23 cellular contexts compared by ENCODE assay signal in the genomic region with DNA sequence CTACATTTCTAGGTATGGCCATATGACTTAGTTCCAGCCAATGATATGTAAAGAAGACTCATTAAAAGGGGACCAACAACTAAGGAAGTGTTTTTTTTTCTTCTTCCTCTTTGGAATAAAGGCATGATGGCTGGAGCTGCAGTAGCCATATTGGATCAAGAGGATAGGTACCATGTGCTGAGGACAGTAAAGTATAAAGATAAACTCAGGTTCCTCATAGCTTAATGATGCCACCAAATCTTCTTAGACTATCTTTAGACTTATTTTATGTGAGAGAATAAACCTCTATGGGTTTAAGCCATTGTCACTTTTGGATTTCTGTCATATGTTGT.
DNase-seq lines count a peak whose midpoint lies in the region; ATAC-seq, FAIRE-seq and TF ChIP-seq lines count a peak whose summit lies in the region.
"Had no signal": no experiment of that assay in that cellular context is flagged by ENCODE, and none has a peak within 500 bp of the region (broad histone marks: within the 10 kb centered on the region; RNA-seq: fewer than 3 reads in every experiment).

No MANE protein-coding gene starts in this region.

- peaks cover 23% of the 10 kb centered on the region for H3K4me1 ChIP-seq in SJSA1 (replicated peaks)
- peaks cover 12% of the 10 kb centered on the region for H3K4me1 ChIP-seq in astrocyte (ENCODE audit: insufficient read depth, low read length)

- H2AFZ ChIP-seq in astrocyte (ENCODE audit: low read depth, low read length): no peak overlapping the region
- H2AFZ ChIP-seq: GM23338 had no signal

- H4K20me1 ChIP-seq in astrocyte (ENCODE audit: insufficient read depth, low read length): no peaks in the 10 kb centered on the region

- FAIRE-seq in astrocyte (lab: Jason Lieb, UNC): no peak
- FAIRE-seq: GM12891 had no signal

- H3K4me1 Mint-ChIP-seq in stimulated activated naive CD8-positive, alpha-beta T cell treated with anti-CD3 and anti-CD28 coated beads, Interleukin-15, Interleukin-2, amounts not matched to agents 100 ng/mL and 50 ng/mL, for 24 hours (ENCODE audit: low read depth): peaks cover 25% of the 10 kb centered on the region
- peaks cover 5% of the 10 kb centered on the region for H3K4me1 Mint-ChIP-seq in astrocyte (ENCODE audit: low read depth, unreplicated experiment)
- H3K4me1 Mint-ChIP-seq in activated naive CD4-positive, alpha-beta T cell treated with anti-CD3 and anti-CD28 coated beads, Interleukin-2, amount 10 ng/mL, durations not matched to agents 7 days and 5 days: peaks cover 12% of the 10 kb centered on the region
- H3K4me1 Mint-ChIP-seq: B cell, GM23338 had no signal

- no peaks in the 10 kb centered on the region for H3K36me3 Mint-ChIP-seq in stimulated activated naive CD8-positive, alpha-beta T cell treated with anti-CD3 and anti-CD28 coated beads, Interleukin-15, Interleukin-2, amounts not matched to agents 100 ng/mL and 50 ng/mL, for 24 hours (ENCODE audit: low read depth)
- no peaks in the 10 kb centered on the region for H3K36me3 Mint-ChIP-seq in astrocyte (ENCODE audit: low read depth, unreplicated experiment)
- peaks cover 4% of the 10 kb centered on the region for H3K36me3 Mint-ChIP-seq in activated naive CD4-positive, alpha-beta T cell treated with anti-CD3 and anti-CD28 coated beads, Interleukin-2, amount 10 ng/mL, durations not matched to agents 7 days and 5 days
- H3K36me3 Mint-ChIP-seq: CD14-positive monocyte had no signal

- no peak for TF ChIP-seq CTCF in astrocyte (IDR thresholded peaks at IDR 0.05; ENCODE audit: insufficient read depth, low read depth, low read length)

- H3K27me3 ChIP-seq in SJSA1 (replicated peaks): no peaks in the 10 kb centered on the region
- H3K27me3 ChIP-seq in astrocyte (ENCODE audit: insufficient read depth, low read length): no peaks in the 10 kb centered on the region

- no peak overlapping the region for H3K9ac ChIP-seq in astrocyte (ENCODE audit: low read length)
- H3K9ac ChIP-seq: KMS-11 had no signal

- no peak for ATAC-seq in stimulated activated naive CD8-positive, alpha-beta T cell treated with anti-CD3 and anti-CD28 coated beads, Interleukin-15, Interleukin-2, amounts not matched to agents 100 U/mL and 50 U/mL, for 24 hours
- ATAC-seq: GM23338 had no signal

- H3K27ac Mint-ChIP-seq in stimulated activated naive CD8-positive, alpha-beta T cell treated with anti-CD3 and anti-CD28 coated beads, Interleukin-15, Interleukin-2, amounts not matched to agents 100 ng/mL and 50 ng/mL, for 24 hours: peak overlapping the region; percentile 23
- no peak overlapping the region for H3K27ac Mint-ChIP-seq in astrocyte (ENCODE audit: unreplicated experiment)
- no peak overlapping the region for H3K27ac Mint-ChIP-seq in activated naive CD4-positive, alpha-beta T cell treated with anti-CD3 and anti-CD28 coated beads, Interleukin-2, amount 10 ng/mL, durations not matched to agents 7 days and 5 days
- H3K27ac Mint-ChIP-seq: B cell, CD14-positive monocyte, GM23338, H9 had no signal

- H3K36me3 ChIP-seq in SJSA1: no peaks in the 10 kb centered on the region
- no peaks in the 10 kb centered on the region for H3K36me3 ChIP-seq in astrocyte (ENCODE audit: insufficient read depth, low read length)

- CTCF ChIA-PET in activated naive CD4-positive, alpha-beta T cell treated with anti-CD3 and anti-CD28 coated beads, Interleukin-2, amount 10 ng/mL, durations not matched to agents 7 days and 5 days (lab: Charles Lee): interaction anchor here (1.2 to 5.0 kb wide), 8 partner anchors 11 to 725 kb away, joined by 3 to 32 read pairs (median 6); no protein-coding TSS in a partner anchor

- peak overlapping the region; percentile 66 for H3K4me2 ChIP-seq in astrocyte (ENCODE audit: low read length)
- H3K4me2 ChIP-seq: GM23338, KMS-11 had no signal

- H3K4me3 Mint-ChIP-seq in stimulated activated naive CD8-positive, alpha-beta T cell treated with anti-CD3 and anti-CD28 coated beads, Interleukin-15, Interleukin-2, amounts not matched to agents 100 ng/mL and 50 ng/mL, for 24 hours: no peak overlapping the region
- H3K4me3 Mint-ChIP-seq in astrocyte (ENCODE audit: unreplicated experiment): no peak overlapping the region
- H3K4me3 Mint-ChIP-seq in activated naive CD4-positive, alpha-beta T cell treated with anti-CD3 and anti-CD28 coated beads, Interleukin-2, amount 10 ng/mL, durations not matched to agents 7 days and 5 days: no peak overlapping the region
- H3K4me3 Mint-ChIP-seq: B cell; CD8-positive, alpha-beta memory T cell; GM23338; H9 had no signal

- H3K27ac ChIP-seq in SJSA1 (peak overlapping the region; percentile 50), astrocyte (ENCODE audit: low read depth, low read length) (peak overlapping the region; percentile 68)
- H3K27ac ChIP-seq: KMS-11 had no signal

- H3K79me2 ChIP-seq in astrocyte (ENCODE audit: insufficient read depth, low read length): no peaks in the 10 kb centered on the region

- H3K4me3 ChIP-seq in SJSA1: no peak overlapping the region
- no peak overlapping the region for H3K4me3 ChIP-seq in astrocyte (ENCODE audit: insufficient read depth, low read depth, low read length)
- H3K4me3 ChIP-seq: GM23338 had no signal

- H3K27me3 Mint-ChIP-seq in stimulated activated naive CD8-positive, alpha-beta T cell treated with anti-CD3 and anti-CD28 coated beads, Interleukin-15, Interleukin-2, amounts not matched to agents 100 ng/mL and 50 ng/mL, for 24 hours: no peaks in the 10 kb centered on the region
- H3K27me3 Mint-ChIP-seq in astrocyte (ENCODE audit: low read depth, unreplicated experiment): peaks cover 1% of the 10 kb centered on the region
- no peaks in the 10 kb centered on the region for H3K27me3 Mint-ChIP-seq in activated naive CD4-positive, alpha-beta T cell treated with anti-CD3 and anti-CD28 coated beads, Interleukin-2, amount 10 ng/mL, durations not matched to agents 7 days and 5 days
- H3K27me3 Mint-ChIP-seq: CD8-positive, alpha-beta memory T cell had no signal

- DNase-seq in stimulated activated naive CD8-positive, alpha-beta T cell treated with anti-CD3 and anti-CD28 coated beads, Interleukin-15, Interleukin-2, amounts not matched to agents 100 U/mL and 50 U/mL, for 24 hours: no peak
- DNase-seq in SJSA1 (ENCODE audit: low read depth in 1 of 2, low spot score in 2 of 2): no peak
- no peak for DNase-seq in astrocyte (ENCODE audit: low read depth)
- DNase-seq in NCI-H510A treated with DMSO at 0.1 percent for 48 hours (lab: John Stamatoyannopoulos, UW): no peak
- DNase-seq in activated naive CD4-positive, alpha-beta T cell treated with anti-CD3 and anti-CD28 coated beads, Interleukin-2, amount 10 ng/mL, durations not matched to agents 7 days and 5 days: no peak
- no peak for DNase-seq in mesenteric fat pad (ENCODE audit: low spot score)
- DNase-seq: Calu3; CD8-positive, alpha-beta memory T cell; DMS79 treated with DMSO at 0.1 percent for 48 hours; H9; NCI-H1105; NCI-H1436 treated with DMSO at 0.1 percent for 48 hours; NCI-H1930; NCI-H2107; NCI-H446 treated with DMSO at 0.1 percent for 48 hours; NCI-H526 treated with DMSO at 0.1 percent for 48 hours; SHP77 had no signal

- H3K9me3 ChIP-seq in SJSA1 (replicated peaks): no peaks in the 10 kb centered on the region
- no peaks in the 10 kb centered on the region for H3K9me3 ChIP-seq in astrocyte (ENCODE audit: insufficient read depth, low read depth, low read length)

- H3K9me3 Mint-ChIP-seq in stimulated activated naive CD8-positive, alpha-beta T cell treated with anti-CD3 and anti-CD28 coated beads, Interleukin-15, Interleukin-2, amounts not matched to agents 100 ng/mL and 50 ng/mL, for 24 hours: peaks cover 9% of the 10 kb centered on the region
- peaks cover 2% of the 10 kb centered on the region for H3K9me3 Mint-ChIP-seq in astrocyte (ENCODE audit: unreplicated experiment)
- peaks cover 9% of the 10 kb centered on the region for H3K9me3 Mint-ChIP-seq in activated naive CD4-positive, alpha-beta T cell treated with anti-CD3 and anti-CD28 coated beads, Interleukin-2, amount 10 ng/mL, durations not matched to agents 7 days and 5 days
- H3K9me3 Mint-ChIP-seq: GM23338, H9 had no signal
